ENCODE assay signal across 8 cellular contexts in genomic region chr14:53217283-53217994, GRCh38.
A peak's percentile ranks its signal among the peaks of the same experiment; 100 is the strongest.
DNase-seq lines count a peak whose midpoint lies in the region; ATAC-seq and TF ChIP-seq lines count a peak whose summit lies in the region.

No MANE protein-coding gene starts in this region.

- no peak overlapping the region for H3K27ac ChIP-seq in SK-N-MC
- H3K27ac ChIP-seq in rectal smooth muscle tissue (ENCODE audit: low read depth, low read length), result no peak overlapping the region
- H3K27ac ChIP-seq in aorta (ENCODE audit: low read depth in 1 of 2, low read length in 2 of 2), result no peak overlapping the region

- peak; percentile 40 for TF ChIP-seq CTCF in GM10266 (IDR thresholded peaks at IDR 0.05; ENCODE audit: control insufficient read depth, insufficient read depth, low read depth, missing control alignments)
- no peak for TF ChIP-seq CTCF in LNCaP clone FGC (IDR thresholded peaks at IDR 0.05; ENCODE audit: control insufficient read depth, extremely low read depth, insufficient read depth)

- H3K27me3 ChIP-seq in H7 (ENCODE audit: control insufficient read depth, insufficient read depth, low read length), result no peaks in the 10 kb centered on the region
- no peaks in the 10 kb centered on the region for H3K27me3 ChIP-seq in rectal smooth muscle tissue (ENCODE audit: control insufficient read depth, insufficient read depth, low read length)
- H3K27me3 ChIP-seq in aorta (ENCODE audit: control insufficient read depth in 1 of 2, insufficient read depth in 2 of 2, low read length in 1 of 2), result no peaks in the 10 kb centered on the region

- H3K9me3 Mint-ChIP-seq in activated naive CD4-positive, alpha-beta T cell treated with anti-CD3 and anti-CD28 coated beads, Interleukin-2, amount 50 U/mL, for 24 hours, result no peaks in the 10 kb centered on the region

- peaks cover 5% of the 10 kb centered on the region for H3K4me1 Mint-ChIP-seq in activated naive CD4-positive, alpha-beta T cell treated with anti-CD3 and anti-CD28 coated beads, Interleukin-2, amount 50 U/mL, for 24 hours

- no peaks in the 10 kb centered on the region for H3K9me3 ChIP-seq in SK-N-MC (ENCODE audit: low read depth, low read length)
- H3K9me3 ChIP-seq in aorta (ENCODE audit: control insufficient read depth, low read length), result no peaks in the 10 kb centered on the region

- no peaks in the 10 kb centered on the region for H3K36me3 Mint-ChIP-seq in activated naive CD4-positive, alpha-beta T cell treated with anti-CD3 and anti-CD28 coated beads, Interleukin-2, amount 50 U/mL, for 24 hours

- peak overlapping the region; percentile 82 for H3K4me3 Mint-ChIP-seq in activated naive CD4-positive, alpha-beta T cell treated with anti-CD3 and anti-CD28 coated beads, Interleukin-2, amount 50 U/mL, for 24 hours

- intact Hi-C loops in left cardiac atrium (cut with DNase I), result no loop called here
- intact Hi-C loops in aorta (cut with DNase I), result no loop called here

- H3K4me1 ChIP-seq in rectal smooth muscle tissue (ENCODE audit: control insufficient read depth, insufficient read depth, low read length) (no peaks in the 10 kb centered on the region), aorta (ENCODE audit: control insufficient read depth in 1 of 2, insufficient read depth in 2 of 2, low read length in 2 of 2) (no peaks in the 10 kb centered on the region)

- WGBS in aorta, 2 donors, result 0 to 1% methylated on average over 39 of the region's 39 CpGs

- H3K27me3 Mint-ChIP-seq in activated naive CD4-positive, alpha-beta T cell treated with anti-CD3 and anti-CD28 coated beads, Interleukin-2, amount 50 U/mL, for 24 hours, result no peaks in the 10 kb centered on the region

- peak overlapping the region; percentile 50 for H3K9ac ChIP-seq in SK-N-MC (ENCODE audit: insufficient read length)
- peak overlapping the region; percentile 30 for H3K9ac ChIP-seq in rectal smooth muscle tissue (ENCODE audit: low read length)

- H3K4me3 ChIP-seq in H7 (ENCODE audit: insufficient read depth, low read depth, low read length) (peak overlapping the region; percentile 56), LNCaP clone FGC (ENCODE audit: low read depth, low read length) (peak overlapping the region; percentile 46), SK-N-MC (peak overlapping the region; percentile 78), rectal smooth muscle tissue (ENCODE audit: low read length) (peak overlapping the region; percentile 76), aorta (ENCODE audit: low read length in 2 of 2) (peak overlapping the region; percentile 13 to 38)

- DNase-seq in GM10266 (ENCODE audit: extremely low spot score) (peak; percentile 72), H7 (peak; percentile 92), LNCaP clone FGC (ENCODE audit: low read depth) (no peak), SK-N-MC (ENCODE audit: low read depth, low spot score) (no peak), left cardiac atrium (peak; percentile 80), aorta (peak; percentile 86 to 92)

- H3K36me3 ChIP-seq in H7 (replicated peaks; ENCODE audit: control insufficient read depth, insufficient read depth, low read length) (no peaks in the 10 kb centered on the region), SK-N-MC (ENCODE audit: insufficient read depth, low read length) (no peaks in the 10 kb centered on the region), rectal smooth muscle tissue (ENCODE audit: control insufficient read depth, insufficient read depth, low read length) (no peaks in the 10 kb centered on the region), aorta (ENCODE audit: control insufficient read depth in 1 of 2, insufficient read depth in 2 of 2, low read length in 1 of 2) (no peaks in the 10 kb centered on the region)

- H3K27ac Mint-ChIP-seq in activated naive CD4-positive, alpha-beta T cell treated with anti-CD3 and anti-CD28 coated beads, Interleukin-2, amount 50 U/mL, for 24 hours, result peak overlapping the region; percentile 57

- ATAC-seq in left cardiac atrium (peak; percentile 98 to 100), aorta (ENCODE audit: low FRiP score) (peak; percentile 95)

Comparison
In these comparisons a context has a peak if more than half of its experiments do, and no peak if none do; other contexts are left out.
1. DNase-seq: peak in GM10266 (single experiment), H7 (single experiment), left cardiac atrium (single experiment) and aorta (2 of 2); none in LNCaP clone FGC (single experiment) and SK-N-MC (single experiment).
2. H3K4me3 ChIP-seq: peak in every context shown above with its lines; median percentile 78 in SK-N-MC; 76 in rectal smooth muscle tissue; 56 in H7; 46 in LNCaP clone FGC; 26 in aorta.